Comparison of ENCODE assay signal across 14 cellular contexts in the genomic region with DNA sequence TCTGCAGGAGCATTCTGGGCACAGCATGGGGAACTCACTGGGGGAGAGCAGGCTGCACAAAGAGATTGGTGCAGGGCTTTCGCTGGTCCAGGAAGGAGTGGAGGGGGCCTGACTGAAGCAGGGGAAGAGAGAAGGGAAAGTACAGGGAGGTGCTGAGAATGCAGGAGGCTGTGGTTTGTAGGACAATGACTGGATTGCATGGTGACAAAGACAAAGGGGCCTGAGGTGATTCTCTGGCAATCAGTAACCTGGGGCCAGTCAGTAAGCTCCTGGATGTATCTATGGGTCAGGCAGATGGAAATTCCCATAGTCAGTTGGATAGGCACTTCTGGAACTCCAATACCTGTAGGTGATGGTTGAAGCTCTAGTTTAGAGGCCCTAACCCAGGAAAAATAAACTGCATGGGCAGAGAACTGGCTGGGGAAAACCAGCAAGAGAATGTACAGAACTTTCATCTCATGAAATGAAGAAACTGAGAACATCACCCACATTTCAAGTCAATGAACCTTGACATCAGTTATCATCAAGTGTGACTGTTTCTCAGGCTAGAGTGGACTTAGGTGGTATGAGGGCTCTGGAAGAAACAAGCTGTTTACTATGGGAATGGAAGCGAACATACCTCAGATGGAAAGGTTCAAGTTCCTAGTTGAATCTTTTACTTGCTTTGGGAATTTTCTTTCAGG.
A peak's percentile ranks its signal among the peaks of the same experiment; 100 is the strongest.
DNase-seq lines count a peak whose midpoint lies in the region; ATAC-seq, FAIRE-seq and TF ChIP-seq lines count a peak whose summit lies in the region.
"Had no signal": no experiment of that assay in that cellular context is flagged by ENCODE, and none has a peak within 500 bp of the region (broad histone marks: within the 10 kb centered on the region; RNA-seq: fewer than 3 reads in every experiment).

No MANE protein-coding gene starts in this region.

- H2BK15ac ChIP-seq in mesenchymal stem cell (ENCODE audit: low read depth, poor library complexity, severe bottlenecking) = no peak overlapping the region

- no peak overlapping the region for H2BK120ac ChIP-seq in mesenchymal stem cell (ENCODE audit: low read depth, low read length)

- H3K4ac ChIP-seq in mesenchymal stem cell (ENCODE audit: low read depth in 1 of 2, low read length in 2 of 2) = no peak overlapping the region

- H4K8ac ChIP-seq in mesenchymal stem cell (ENCODE audit: low read length) = no peak overlapping the region

- H3K27ac ChIP-seq in mesenchymal stem cell (ENCODE audit: low read length, poor library complexity, severe bottlenecking) (peak overlapping the region; percentile 2), kidney (ENCODE audit: low read depth in 2 of 2, low read length in 2 of 2) (no peak overlapping the region)
- H3K27ac ChIP-seq: left lung, SK-N-MC had no signal

- ATAC-seq in GM18868 (IDR thresholded peaks at IDR 0.05; ENCODE audit: unreplicated experiment) (peak; percentile 37), GM21619 (IDR thresholded peaks at IDR 0.05; ENCODE audit: unreplicated experiment) (peak; percentile 31), HG03342 (IDR thresholded peaks at IDR 0.05; ENCODE audit: unreplicated experiment) (peak; percentile 31)
- ATAC-seq: effector memory CD8-positive, alpha-beta T cell; left lung had no signal

- H3K27me3 ChIP-seq in mesenchymal stem cell (ENCODE audit: control insufficient read depth in 1 of 2, insufficient read depth in 1 of 2, low read length in 2 of 2) = no peaks in the 10 kb centered on the region
- H3K27me3 ChIP-seq: left lung had no signal

- no peak overlapping the region for H2BK5ac ChIP-seq in mesenchymal stem cell (ENCODE audit: low read depth, low read length, poor library complexity, severe bottlenecking)

- H3K4me2 ChIP-seq in mesenchymal stem cell (ENCODE audit: low read length, poor library complexity, severe bottlenecking) = no peak overlapping the region

- WGBS in mesenchymal stem cell = 85% methylated on average over 1 of the region's 2 CpGs

- H3K18ac ChIP-seq in mesenchymal stem cell (ENCODE audit: low read depth in 1 of 2, low read length in 2 of 2) = no peak overlapping the region

- H3K9ac ChIP-seq in mesenchymal stem cell (ENCODE audit: low read length) (no peak overlapping the region), kidney (ENCODE audit: low read length in 2 of 2) (no peak overlapping the region)

- H2AK5ac ChIP-seq in mesenchymal stem cell (ENCODE audit: low read length, severe bottlenecking) = no peak overlapping the region

- TF ChIP-seq CTCF in kidney (IDR thresholded peaks at IDR 0.05; ENCODE audit: borderline replicate concordance, extremely low read depth, insufficient read depth) = no peak

- H4K91ac ChIP-seq in mesenchymal stem cell (ENCODE audit: low read length) = no peak overlapping the region

- H2AFZ ChIP-seq in mesenchymal stem cell (ENCODE audit: low read depth, low read length) = no peak overlapping the region

- H2BK12ac ChIP-seq in mesenchymal stem cell (ENCODE audit: low read length in 2 of 2) = no peak overlapping the region

- H3K14ac ChIP-seq in mesenchymal stem cell (ENCODE audit: low read length in 2 of 2) = no peak overlapping the region

- FAIRE-seq in kidney (lab: Jason Lieb, UNC) = no peak
- FAIRE-seq: H1 had no signal

- H3K9me3 ChIP-seq in mesenchymal stem cell (ENCODE audit: control insufficient read depth, low read length) = no peaks in the 10 kb centered on the region
- no peaks in the 10 kb centered on the region for H3K9me3 ChIP-seq in kidney (ENCODE audit: control insufficient read depth in 1 of 2, low read length in 2 of 2)
- H3K9me3 ChIP-seq: left lung had no signal

- no peak overlapping the region for H3K4me3 ChIP-seq in mesenchymal stem cell (ENCODE audit: insufficient read depth in 1 of 2, low read depth in 1 of 2, low read length in 2 of 2)
- no peak overlapping the region for H3K4me3 ChIP-seq in kidney (ENCODE audit: low read length in 2 of 2)
- H3K4me3 ChIP-seq: left lung, SK-N-MC had no signal

- peaks cover 16% of the 10 kb centered on the region for H3K4me1 ChIP-seq in mesenchymal stem cell (ENCODE audit: control insufficient read depth, insufficient read depth, low read depth, low read length)
- H3K4me1 ChIP-seq in kidney (ENCODE audit: control insufficient read depth in 1 of 2, insufficient read depth in 1 of 2, low read depth in 1 of 2, low read length in 2 of 2) = peaks cover 0 to 2% of the 10 kb centered on the region in 2 donors
- H3K4me1 ChIP-seq: left lung had no signal

- intact Hi-C loops in kidney (cut with DNase I) = no loop called here

- peaks cover 0 to 4% of the 10 kb centered on the region in 2 experiments for H3K36me3 ChIP-seq in mesenchymal stem cell (ENCODE audit: control insufficient read depth in 1 of 2, insufficient read depth in 2 of 2, low read depth in 1 of 2, low read length in 2 of 2)
- no peaks in the 10 kb centered on the region for H3K36me3 ChIP-seq in kidney (ENCODE audit: control insufficient read depth in 1 of 2, insufficient read depth in 2 of 2, low read length in 2 of 2)
- H3K36me3 ChIP-seq: left lung had no signal

- no peak overlapping the region for H3K23ac ChIP-seq in mesenchymal stem cell (ENCODE audit: low read length in 2 of 2)

- H3K79me1 ChIP-seq in mesenchymal stem cell (replicated peaks; ENCODE audit: low read length, poor library complexity, severe bottlenecking) = peaks cover 7% of the 10 kb centered on the region

- DNase-seq in mesenchymal stem cell = no peak
- DNase-seq in DMS 273 treated with DMSO at 0.1 percent for 48 hours (lab: John Stamatoyannopoulos, UW) = no peak
- no peak for DNase-seq in dermis blood vessel endothelial cell
- DNase-seq in DMS153 treated with DMSO at 0.1 percent for 48 hours (lab: John Stamatoyannopoulos, UW; ENCODE audit: unreplicated experiment) = no peak
- DNase-seq in kidney = no peak
- DNase-seq: activated CD4-positive, CD25-positive, alpha-beta regulatory T cell; activated T-cell treated with anti-CD3 and anti-CD28 coated beads, Interleukin-2, amount 50 U/mL, for 24 hours; effector memory CD8-positive, alpha-beta T cell; left lung had no signal
